Comparison of ENCODE assay signal across 24 cellular contexts in genomic region chr7:144517762-144518161, GRCh38.
"Had no signal": no experiment of that assay in that cellular context is flagged by ENCODE, and none has a peak within 500 bp of the region (broad histone marks: within the 10 kb centered on the region; RNA-seq: fewer than 3 reads in every experiment).

No MANE protein-coding gene starts in this region.

- H3K27me3 ChIP-seq: colonic mucosa, dorsolateral prefrontal cortex, gastroesophageal sphincter, hepatocyte, suprapubic skin, tibial artery, upper lobe of right lung had no signal

- H3K27ac ChIP-seq: colonic mucosa, gastroesophageal sphincter, hepatocyte, suprapubic skin, tibial artery, upper lobe of right lung had no signal

- H3K9me3 Mint-ChIP-seq: activated CD8-positive, alpha-beta T cell treated with anti-CD3 and anti-CD28 coated beads for 36 hours; activated naive CD4-positive, alpha-beta T cell treated with anti-CD3 and anti-CD28 coated beads, Interleukin-2, amount 50 U/mL, for 24 hours; activated naive CD8-positive, alpha-beta T cell treated with anti-CD3 and anti-CD28 coated beads, Interleukin-2, amount 50 U/mL, for 24 hours; activated T-cell treated with anti-CD3 and anti-CD28 coated beads, Interleukin-2, amount 50 U/mL, for 4 hours; activated T-helper 17 cell treated with anti-CD3 and anti-CD28 coated beads, Interleukin-2, amount 50 U/mL, for 72 hours; mesothelial cell of epicardium; natural killer cell had no signal

- H3K9me3 ChIP-seq: colonic mucosa, gastroesophageal sphincter, suprapubic skin, tibial artery, upper lobe of right lung had no signal

- H3K4me2 ChIP-seq: hepatocyte had no signal

- H3K4me1 ChIP-seq: colonic mucosa, upper lobe of right lung had no signal

- H3K27me3 Mint-ChIP-seq: activated CD8-positive, alpha-beta T cell treated with anti-CD3 and anti-CD28 coated beads for 36 hours; activated naive CD4-positive, alpha-beta T cell treated with anti-CD3 and anti-CD28 coated beads, Interleukin-2, amount 50 U/mL, for 24 hours; activated naive CD8-positive, alpha-beta T cell treated with anti-CD3 and anti-CD28 coated beads, Interleukin-2, amount 50 U/mL, for 24 hours; activated T-helper 17 cell treated with anti-CD3 and anti-CD28 coated beads, Interleukin-2, amount 50 U/mL, for 72 hours had no signal

- H3K36me3 ChIP-seq: colonic mucosa, gastroesophageal sphincter, suprapubic skin, tibial artery, upper lobe of right lung had no signal

- H3K36me3 Mint-ChIP-seq: mesothelial cell of epicardium, natural killer cell had no signal

- H3K4me3 Mint-ChIP-seq: activated CD8-positive, alpha-beta T cell treated with anti-CD3 and anti-CD28 coated beads for 36 hours; activated naive CD4-positive, alpha-beta T cell treated with anti-CD3 and anti-CD28 coated beads, Interleukin-2, amount 50 U/mL, for 24 hours; activated naive CD8-positive, alpha-beta T cell treated with anti-CD3 and anti-CD28 coated beads, Interleukin-2, amount 50 U/mL, for 24 hours; activated T-cell treated with anti-CD3 and anti-CD28 coated beads, Interleukin-2, amount 50 U/mL, for 4 hours; activated T-helper 17 cell treated with anti-CD3 and anti-CD28 coated beads, Interleukin-2, amount 50 U/mL, for 72 hours; mesothelial cell of epicardium; natural killer cell had no signal

- FAIRE-seq: keratinocyte, TTC549 had no signal

- ATAC-seq: activated CD8-positive, alpha-beta T cell treated with anti-CD3 and anti-CD28 coated beads for 36 hours; activated naive CD8-positive, alpha-beta T cell treated with anti-CD3 and anti-CD28 coated beads, Interleukin-2, amount 50 U/mL, for 24 hours; activated T-cell treated with anti-CD3 and anti-CD28 coated beads, Interleukin-2, amount 50 U/mL, for 4 hours; activated T-helper 17 cell treated with anti-CD3 and anti-CD28 coated beads, Interleukin-2, amount 50 U/mL, for 72 hours; gastroesophageal sphincter; natural killer cell; upper lobe of right lung had no signal

- DNase-seq: activated CD4-positive, alpha-beta T cell treated with anti-CD3 and anti-CD28 coated beads, Interleukin-2, amount 50 U/mL, for 1 hour; activated CD4-positive, CD25-positive, alpha-beta regulatory T cell treated with anti-CD3 and anti-CD28 coated beads, Interleukin-2, amount 50 U/mL, for 72 hours; activated CD8-positive, alpha-beta T cell treated with anti-CD3 and anti-CD28 coated beads for 36 hours; activated gamma-delta T cell treated with Interleukin-2 at 50 U/mL for 16 hours; activated naive CD8-positive, alpha-beta T cell treated with anti-CD3 and anti-CD28 coated beads, Interleukin-2, amount 50 U/mL, for 24 hours; activated T-cell treated with anti-CD3 and anti-CD28 coated beads, Interleukin-2, amount 50 U/mL, for 4 hours; cerebellar nuclear complex; colonic mucosa; dorsolateral prefrontal cortex; effector memory CD4-positive, alpha-beta T cell; natural killer cell; right cardiac atrium; stimulated activated naive CD4-positive, alpha-beta T cell; T-helper 9 cell; tibial artery; upper lobe of right lung had no signal

- H2AFZ ChIP-seq: hepatocyte had no signal

- H3K79me2 ChIP-seq: hepatocyte had no signal

- H3K27ac Mint-ChIP-seq: activated CD8-positive, alpha-beta T cell treated with anti-CD3 and anti-CD28 coated beads for 36 hours; activated naive CD4-positive, alpha-beta T cell treated with anti-CD3 and anti-CD28 coated beads, Interleukin-2, amount 50 U/mL, for 24 hours; activated naive CD8-positive, alpha-beta T cell treated with anti-CD3 and anti-CD28 coated beads, Interleukin-2, amount 50 U/mL, for 24 hours; activated T-helper 17 cell treated with anti-CD3 and anti-CD28 coated beads, Interleukin-2, amount 50 U/mL, for 72 hours; mesothelial cell of epicardium; natural killer cell had no signal

- H3K4me3 ChIP-seq: colonic mucosa, dorsolateral prefrontal cortex, gastroesophageal sphincter, hepatocyte, suprapubic skin, tibial artery, upper lobe of right lung had no signal
